Comparison of ENCODE assay signal across 29 cellular contexts in the genomic region with DNA sequence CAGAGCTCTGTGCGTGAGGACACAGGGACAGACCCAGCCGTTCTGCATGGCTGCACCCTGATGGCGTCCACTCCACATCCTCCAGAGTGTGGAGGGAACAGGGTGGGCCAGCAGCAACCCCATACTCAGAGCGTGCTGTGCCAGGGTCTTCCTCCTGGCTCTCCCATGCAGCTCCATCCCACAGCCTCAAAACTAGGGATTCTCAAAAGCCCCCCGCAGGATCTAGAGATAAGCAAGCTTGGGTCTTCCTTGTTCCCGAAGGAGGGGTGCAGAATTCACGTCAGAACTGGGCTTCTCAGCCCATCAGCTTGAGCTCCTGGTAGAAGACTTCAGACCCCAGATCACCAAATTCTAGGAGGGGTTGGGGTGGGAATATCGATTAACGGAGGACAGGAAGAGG.
"Had no signal": no experiment of that assay in that cellular context is flagged by ENCODE, and none has a peak within 500 bp of the region (broad histone marks: within the 10 kb centered on the region; RNA-seq: fewer than 3 reads in every experiment).

No MANE protein-coding gene starts in this region.

- H3K4me1 Mint-ChIP-seq: activated CD4-positive, alpha-beta T cell treated with anti-CD3 and anti-CD28 coated beads, Interleukin-2, amount 10 ng/mL, durations not matched to agents 7 days and 5 days; activated naive CD8-positive, alpha-beta T cell treated with anti-CD3 and anti-CD28 coated beads, Interleukin-2, amount 50 U/mL, for 24 hours; immature natural killer cell; mesothelial cell of epicardium; natural killer cell; stimulated activated memory B cell treated with anti-CD40 and anti-IgM and Interleukin-4, amounts not matched to agents 10 μg/mL and 1 μg/mL and 100 μg/mL, for 72 hours; T-helper 17 cell had no signal

- H3K27ac Mint-ChIP-seq: activated CD4-positive, alpha-beta T cell treated with anti-CD3 and anti-CD28 coated beads, Interleukin-2, amount 10 ng/mL, durations not matched to agents 7 days and 5 days; activated naive CD8-positive, alpha-beta T cell treated with anti-CD3 and anti-CD28 coated beads, Interleukin-2, amount 50 U/mL, for 24 hours; activated T-cell treated with anti-CD3 and anti-CD28 coated beads, Interleukin-2, amount 50 U/mL, for 72 hours; dendritic cell treated with granulocyte-macrophage colony-stimulating factor and Interleukin-4, amounts not matched to agents 40 ng/mL and 50 ng/mL, for 4 days; immature natural killer cell; mesothelial cell of epicardium; natural killer cell; stimulated activated memory B cell treated with anti-CD40 and anti-IgM and Interleukin-4, amounts not matched to agents 10 μg/mL and 1 μg/mL and 100 μg/mL, for 72 hours; T-helper 17 cell; type B pancreatic cell had no signal

- H3K4me1 ChIP-seq: body of pancreas, left ventricle myocardium inferior, pancreas, right lobe of liver had no signal

- H3K9me3 Mint-ChIP-seq: activated naive CD8-positive, alpha-beta T cell treated with anti-CD3 and anti-CD28 coated beads, Interleukin-2, amount 50 U/mL, for 24 hours; activated T-cell treated with anti-CD3 and anti-CD28 coated beads, Interleukin-2, amount 50 U/mL, for 72 hours; dendritic cell treated with granulocyte-macrophage colony-stimulating factor and Interleukin-4, amounts not matched to agents 40 ng/mL and 50 ng/mL, for 4 days; immature natural killer cell; natural killer cell; type B pancreatic cell had no signal

- ATAC-seq: activated naive CD8-positive, alpha-beta T cell treated with anti-CD3 and anti-CD28 coated beads, Interleukin-2, amount 50 U/mL, for 24 hours; activated T-cell treated with anti-CD3 and anti-CD28 coated beads, Interleukin-2, amount 50 U/mL, for 72 hours; body of pancreas; natural killer cell; pancreas; right lobe of liver; stimulated activated memory B cell treated with anti-CD40 and anti-IgM and Interleukin-4, amounts not matched to agents 10 μg/mL and 1 μg/mL and 100 μg/mL, for 72 hours; T-helper 17 cell had no signal

- H3K27me3 ChIP-seq: cardiac muscle cell, hepatocyte, pancreas, right lobe of liver had no signal

- H3K4me3 Mint-ChIP-seq: activated CD4-positive, alpha-beta T cell treated with anti-CD3 and anti-CD28 coated beads, Interleukin-2, amount 10 ng/mL, durations not matched to agents 7 days and 5 days; activated naive CD8-positive, alpha-beta T cell treated with anti-CD3 and anti-CD28 coated beads, Interleukin-2, amount 50 U/mL, for 24 hours; activated T-cell treated with anti-CD3 and anti-CD28 coated beads, Interleukin-2, amount 50 U/mL, for 72 hours; dendritic cell treated with granulocyte-macrophage colony-stimulating factor and Interleukin-4, amounts not matched to agents 40 ng/mL and 50 ng/mL, for 4 days; immature natural killer cell; mesothelial cell of epicardium; natural killer cell; stimulated activated memory B cell treated with anti-CD40 and anti-IgM and Interleukin-4, amounts not matched to agents 10 μg/mL and 1 μg/mL and 100 μg/mL, for 72 hours; T-helper 17 cell; type B pancreatic cell had no signal

- H3K9me3 ChIP-seq: body of pancreas, left ventricle myocardium inferior, neutrophil, pancreas, right lobe of liver had no signal

- H3K36me3 ChIP-seq: cardiac muscle cell, left ventricle myocardium inferior, neutrophil, pancreas, right lobe of liver had no signal

- H3K27ac ChIP-seq: body of pancreas, cardiac muscle cell, hepatocyte, left ventricle myocardium inferior, neutrophil, pancreas, right lobe of liver, SK-N-MC, VCaP had no signal

- DNase-seq: activated CD4-positive, alpha-beta T cell treated with anti-CD3 and anti-CD28 coated beads, Interleukin-2, amount 10 ng/mL, durations not matched to agents 7 days and 5 days; activated CD4-positive, CD25-positive, alpha-beta regulatory T cell treated with anti-CD3 and anti-CD28 coated beads, Interleukin-2, amount 50 U/mL, for 72 hours; activated gamma-delta T cell; activated naive CD4-positive, alpha-beta T cell treated with anti-CD3 and anti-CD28 coated beads, Interleukin-2, amount 50 U/mL, for 16 hours; activated naive CD8-positive, alpha-beta T cell treated with anti-CD3 and anti-CD28 coated beads, Interleukin-2, amount 50 U/mL, for 24 hours; activated T-cell treated with anti-CD3 and anti-CD28 coated beads, Interleukin-2, amount 50 U/mL, for 72 hours; anterior cingulate cortex; body of pancreas; effector CD8-positive, alpha-beta T cell; foreskin melanocyte; glutamatergic neuron; immature natural killer cell; left ventricle myocardium inferior; natural killer cell; right lobe of liver; small intestine; stimulated activated CD4-positive, alpha-beta T cell treated with anti-CD3 and anti-CD28 coated beads, Interleukin-15, amount 100 ng/mL, for 24 hours; SW 1271; T-helper 17 cell had no signal

- H3K36me3 Mint-ChIP-seq: immature natural killer cell; mesothelial cell of epicardium; natural killer cell; stimulated activated memory B cell treated with anti-CD40 and anti-IgM and Interleukin-4, amounts not matched to agents 10 μg/mL and 1 μg/mL and 100 μg/mL, for 72 hours; type B pancreatic cell had no signal

- H3K27me3 Mint-ChIP-seq: activated CD4-positive, alpha-beta T cell treated with anti-CD3 and anti-CD28 coated beads, Interleukin-2, amount 10 ng/mL, durations not matched to agents 7 days and 5 days; type B pancreatic cell had no signal

- H3K4me3 ChIP-seq: body of pancreas, cardiac muscle cell, hepatocyte, left ventricle myocardium inferior, pancreas, right lobe of liver, SK-N-MC had no signal
